8 cellular contexts compared by ENCODE assay signal in the genomic region with DNA sequence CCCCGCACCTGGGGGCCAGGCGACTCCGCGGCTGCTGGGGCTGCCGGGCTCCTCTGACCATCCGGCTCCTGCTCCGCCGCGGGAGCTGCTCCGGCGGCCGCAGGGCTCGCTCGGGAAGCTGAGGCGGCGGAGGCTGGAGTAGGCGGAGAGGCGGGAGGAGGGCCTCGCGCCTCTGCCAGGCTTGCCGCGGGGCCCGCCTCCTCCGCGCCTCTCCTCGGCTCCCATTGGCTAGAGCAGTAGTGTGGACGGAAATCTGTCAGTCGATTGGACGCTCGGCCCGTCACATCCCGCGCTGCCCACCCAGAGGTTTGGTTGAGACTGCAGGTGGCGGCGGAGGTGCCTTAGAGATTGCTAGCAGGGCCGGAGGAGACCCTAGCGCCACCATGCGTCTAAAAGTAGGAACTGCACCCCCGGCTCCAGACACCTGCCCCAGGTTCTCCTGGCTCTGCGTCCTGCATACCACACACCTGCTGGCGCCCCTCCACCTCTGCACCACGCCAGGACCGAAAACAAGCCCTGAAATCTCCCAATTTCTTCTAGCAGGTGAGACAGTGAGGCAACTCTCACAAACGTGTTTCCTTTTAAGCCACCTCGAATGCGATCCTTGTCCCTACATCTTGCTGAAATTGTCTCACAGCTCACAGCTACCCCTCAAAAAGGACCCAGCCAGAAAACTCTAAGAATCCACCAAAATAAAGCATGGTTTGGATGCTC. TPM values are rescaled to one million over a fixed set of nuclear protein-coding genes. Genes with fewer than 3 reads are reported as not detected.
A peak's percentile ranks its signal among the peaks of the same experiment; 100 is the strongest.
DNase-seq lines count a peak whose midpoint lies in the region; ATAC-seq, FAIRE-seq and TF ChIP-seq lines count a peak whose summit lies in the region.

TSS of gene SCAI (minus strand) at position 152 of the 714 bp plus-strand sequence. CDS start at position 61, 91 bp downstream.

- peak; percentile 98 for FAIRE-seq in GM12892 (lab: Jason Lieb, UNC)

- H3K9me3 Mint-ChIP-seq in T-cell = no peaks in the 10 kb centered on the region

- peaks cover 9% of the 10 kb centered on the region for H3K36me3 Mint-ChIP-seq in T-cell

- H3K27ac ChIP-seq in psoas muscle (peak within 1 kb of the TSS; percentile 70), uterus (peak within 1 kb of the TSS; percentile 66 to 80)

- peaks cover 32 to 50% (median 43%) of the 10 kb centered on the region in 3 donors for H3K4me1 Mint-ChIP-seq in T-cell

- intact Hi-C loops in left ventricle myocardium superior (cut with micrococcal nuclease) = loop anchor here (10.0 kb wide), 1 partner anchor 369 kb away; the partner anchor contains the start of genes NR6A1 and OLFML2A
- intact Hi-C loops in psoas muscle (cut with DNase I) = loop anchor here (5.0 to 10.0 kb wide), 4 partner anchors 51 to 371 kb away; partner anchors contain the start of genes GOLGA1 (in 2 of the 2) and NR6A1 (in 1 of the 2)
- intact Hi-C loops in uterus (cut with DNase I; ENCODE audit: low total_unique reads) = no loop called here

- H3K27ac Mint-ChIP-seq in T-cell = peak within 1 kb of the TSS; percentile 79 to 82

- peak; percentile 95 for DNase-seq in GM12892 (ENCODE audit: insufficient read length)
- DNase-seq in NCI-H1436 treated with DMSO at 0.1 percent for 48 hours (lab: John Stamatoyannopoulos, UW) = peak; percentile 97
- peak; percentile 92 to 99 (median 98) for DNase-seq in T-cell
- DNase-seq in amniotic epithelial cell (ENCODE audit: low read depth) = peak; percentile 98
- peak; percentile 99 for DNase-seq in left ventricle myocardium superior
- DNase-seq in psoas muscle = peak; percentile 99 to 100
- peak; percentile 99 for DNase-seq in uterus

- peak; percentile 100 for TF ChIP-seq CTCF in psoas muscle (IDR thresholded peaks at IDR 0.05)
- peak; percentile 98 to 99 (median 98) for TF ChIP-seq CTCF in uterus (IDR thresholded peaks at IDR 0.05)

- TF ChIP-seq POLR2A in GM12892 (IDR thresholded peaks at IDR 0.05; ENCODE audit: low read depth, low read length) (peak; percentile 52; the same call in 1 of the 2 replicates), uterus (IDR thresholded peaks at IDR 0.05) (peak; percentile 36 to 56)

- ATAC-seq in HG02852 (IDR thresholded peaks at IDR 0.05; ENCODE audit: unreplicated experiment) (peak; percentile 99), T-cell (replicated peaks in 1 of 4) (peak; percentile 99), left ventricle myocardium superior (peak; percentile 100), psoas muscle (peak; percentile 99 to 100 (median 100))

- H3K27me3 Mint-ChIP-seq in T-cell = no peaks in the 10 kb centered on the region

- 1% methylated on average over 25 to 46 of the region's 46 CpGs for whole genome bisulfite sequencing in psoas muscle, 3 donors

- H3K4me1 ChIP-seq in psoas muscle (no peaks in the 10 kb centered on the region), uterus (no peaks in the 10 kb centered on the region)

- peaks cover 0 to 18% of the 10 kb centered on the region in 2 donors for H3K36me3 ChIP-seq in psoas muscle (ENCODE audit: insufficient read depth in 1 of 2, low read depth in 1 of 2)
- H3K36me3 ChIP-seq in uterus = no peaks in the 10 kb centered on the region

- CTCF ChIA-PET in T-cell (lab: Charles Lee) = interaction anchor here (0.6 to 2.1 kb wide), 11 partner anchors 12 to 372 kb away, joined by 3 to 9 read pairs (median 3); partner anchors contain the start of gene NR6A1 (in 1 of the 2)

- peak within 1 kb of the TSS; percentile 69 for H3K4me3 ChIP-seq in psoas muscle
- H3K4me3 ChIP-seq in uterus = peak within 1 kb of the TSS; percentile 48 to 79

- H3K4me3 Mint-ChIP-seq in T-cell = peak within 1 kb of the TSS; percentile 87 to 93 (median 93)

- POLR2A ChIA-PET in T-cell (lab: Charles Lee) = no interaction called here

- H3K27me3 ChIP-seq in psoas muscle (ENCODE audit: insufficient read depth in 3 of 3, low read length in 2 of 3) (no peaks in the 10 kb centered on the region), uterus (no peaks in the 10 kb centered on the region)

- no peaks in the 10 kb centered on the region for H3K9me3 ChIP-seq in psoas muscle
- H3K9me3 ChIP-seq in uterus = no peaks in the 10 kb centered on the region

RNA-seq across cellular contexts. Expression of gene SCAI, which starts in this region (rescaled TPM):
- polyA plus RNA-seq in GM12892 (2012; ENCODE audit: missing spikeins) = 5.2 TPM
- total RNA-seq in T-cell (10 to 100 TPM; 11.4 to 14.3 (median 13.3) TPM), left ventricle myocardium superior (3.8 TPM), psoas muscle (1 to 10 TPM; 1.8 to 5.2 (median 3.4) TPM), uterus (10 to 100 TPM; 10.2 to 26.4 (median 14.4) TPM)
- 1 to 10 TPM in 1 of 3 donors, under 1 TPM in 2; 0.39 to 1.5 (median 0.80) TPM for polyA plus RNA-seq in psoas muscle

Comparison
In these comparisons a context has a peak if more than half of its experiments do, and no peak if none do; other contexts are left out.
1. Peak in every context shown above with its lines: DNase-seq, ATAC-seq, H3K4me3 ChIP-seq and H3K27ac ChIP-seq.